In genomic region chr4:160928482-160928881, GRCh38 we compare ENCODE assay signal across 24 cellular contexts.
A peak's percentile ranks its signal among the peaks of the same experiment; 100 is the strongest.
DNase-seq lines count a peak whose midpoint lies in the region; ATAC-seq, FAIRE-seq and TF ChIP-seq lines count a peak whose summit lies in the region.
"Had no signal": no experiment of that assay in that cellular context is flagged by ENCODE, and none has a peak within 500 bp of the region (broad histone marks: within the 10 kb centered on the region; RNA-seq: fewer than 3 reads in every experiment).

No MANE protein-coding gene starts in this region.

- H2AK5ac ChIP-seq in mesendoderm (ENCODE audit: low read length), result no peak overlapping the region

- no peak overlapping the region for H3K56ac ChIP-seq in mesendoderm (ENCODE audit: low read length)

- H4K8ac ChIP-seq in mesendoderm (ENCODE audit: low read depth, low read length), result no peak overlapping the region

- H3K27me3 ChIP-seq in GM23338 (ENCODE audit: insufficient read depth) (no peaks in the 10 kb centered on the region), Karpas-422 (ENCODE audit: low read length) (no peaks in the 10 kb centered on the region), bronchial epithelial cell (ENCODE audit: control insufficient read depth, insufficient read depth, low read length) (no peaks in the 10 kb centered on the region), mesendoderm (ENCODE audit: insufficient read depth, low read length, poor library complexity) (no peaks in the 10 kb centered on the region)
- H3K27me3 ChIP-seq: BLaER1, Peyer's patch had no signal

- no peak overlapping the region for H3K4ac ChIP-seq in mesendoderm (ENCODE audit: low read depth, low read length)

- no peaks in the 10 kb centered on the region for H3K27me3 Mint-ChIP-seq in GM23338 (ENCODE audit: insufficient read depth, low read depth, poor library complexity)
- H3K27me3 Mint-ChIP-seq: CD4-positive, CD25-positive, alpha-beta regulatory T cell had no signal

- no CpG with 5 or more reads among the region's 3 CpGs for WGBS in mesendoderm (ENCODE audit: extremely low coverage, insufficient coverage, low lambda C conversion rate)

- peak overlapping the region; percentile 72; the same call in 1 of the 2 replicates for H2AFZ ChIP-seq in GM23338
- 0 out of 2 replicates have a peak overlapping the region, but pooled peaks have one; percentile 37 for H2AFZ ChIP-seq in Karpas-422 (ENCODE audit: low read length)
- H2AFZ ChIP-seq: GM23248 had no signal

- H4K20me1 ChIP-seq in GM23338 (replicated peaks; ENCODE audit: insufficient read depth) (no peaks in the 10 kb centered on the region), Karpas-422 (ENCODE audit: insufficient read depth, low read depth, low read length) (no peaks in the 10 kb centered on the region)
- H4K20me1 ChIP-seq: BLaER1 had no signal

- H2BK120ac ChIP-seq in mesendoderm (ENCODE audit: low read depth, low read length), result no peak overlapping the region

- no peak overlapping the region for H3K23ac ChIP-seq in mesendoderm (ENCODE audit: low read length)

- no peak overlapping the region for H3K4me3 Mint-ChIP-seq in GM23338
- H3K4me3 Mint-ChIP-seq: CD4-positive, CD25-positive, alpha-beta regulatory T cell had no signal

- H3K79me2 ChIP-seq in GM23338 (replicated peaks; ENCODE audit: insufficient read depth) (no peaks in the 10 kb centered on the region), Karpas-422 (ENCODE audit: low read length) (no peaks in the 10 kb centered on the region), mesendoderm (ENCODE audit: control insufficient read depth, insufficient read depth, low read length) (no peaks in the 10 kb centered on the region)

- no peaks in the 10 kb centered on the region for H3K79me1 ChIP-seq in mesendoderm (ENCODE audit: low read length)

- no peak overlapping the region for H3K18ac ChIP-seq in mesendoderm (ENCODE audit: low read length)

- no peaks in the 10 kb centered on the region for H3K4me1 Mint-ChIP-seq in GM23338
- H3K4me1 Mint-ChIP-seq: CD4-positive, CD25-positive, alpha-beta regulatory T cell had no signal

- H3K9me2 ChIP-seq in GM23338 (ENCODE audit: insufficient read depth), result no peaks in the 10 kb centered on the region
- H3K9me2 ChIP-seq in Karpas-422 (replicated peaks; ENCODE audit: insufficient read depth, low read length), result no peaks in the 10 kb centered on the region

- H3K27ac ChIP-seq in GM23338 (ENCODE audit: low read depth) (no peak overlapping the region), Karpas-422 (ENCODE audit: low read length) (no peak overlapping the region), mesendoderm (ENCODE audit: low read depth, low read length) (no peak overlapping the region)
- H3K27ac ChIP-seq: BLaER1, GM23248, HL-60, Peyer's patch had no signal

- DNase-seq in GM23338 (ENCODE audit: low spot score), result no peak
- DNase-seq in Karpas-422, result no peak
- peak; percentile 1 for DNase-seq in bronchial epithelial cell (ENCODE audit: low read depth)
- peak; percentile 8 for DNase-seq in mesendoderm
- no peak for DNase-seq in activated naive CD4-positive, alpha-beta T cell treated with anti-CD3 and anti-CD28 coated beads, Interleukin-2, amount 50 U/mL, for 16 hours
- DNase-seq in GDM1 (lab: John Stamatoyannopoulos, UW), result no peak
- DNase-seq in HTR-8/SVneo (ENCODE audit: insufficient read length, low spot score), result no peak
- DNase-seq: CD4-positive, CD25-positive, alpha-beta regulatory T cell; GM23248; MM.1S; NCI-H2029; NCI-H446 treated with DMSO at 0.1 percent for 48 hours; NCI-H526; NCI-H82; Peyer's patch; SHP77 treated with DMSO at 0.1 percent for 48 hours had no signal

- ATAC-seq in GM23338 (no peak), HG03565 (IDR thresholded peaks at IDR 0.05; ENCODE audit: unreplicated experiment) (no peak)
- ATAC-seq: GM12878, K562 had no signal

- H4K5ac ChIP-seq in mesendoderm (ENCODE audit: low read length), result no peak overlapping the region

- FAIRE-seq in bronchial epithelial cell (lab: Jason Lieb, UNC) (no peak), HTR-8/SVneo (lab: Jason Lieb, UNC) (no peak)
- FAIRE-seq: A204.1, D721Med, G401.6, GM12878, K562 had no signal

- H3K4me3 ChIP-seq in GM23338 (no peak overlapping the region), Karpas-422 (ENCODE audit: low read length) (no peak overlapping the region), bronchial epithelial cell (ENCODE audit: low read depth, low read length) (no peak overlapping the region), mesendoderm (ENCODE audit: low read length) (no peak overlapping the region)
- H3K4me3 ChIP-seq: BLaER1, GM12878, GM23248, K562, Peyer's patch had no signal

- H3K4me1 ChIP-seq in GM23338 (ENCODE audit: insufficient read depth), result no peaks in the 10 kb centered on the region
- no peaks in the 10 kb centered on the region for H3K4me1 ChIP-seq in Karpas-422 (ENCODE audit: low read length)
- no peaks in the 10 kb centered on the region for H3K4me1 ChIP-seq in mesendoderm (ENCODE audit: control insufficient read depth, low read depth, low read length)
- H3K4me1 ChIP-seq: BLaER1, Peyer's patch had no signal

- no peaks in the 10 kb centered on the region for H3K36me3 Mint-ChIP-seq in GM23338 (ENCODE audit: low read depth)
- H3K36me3 Mint-ChIP-seq: CD4-positive, CD25-positive, alpha-beta regulatory T cell had no signal

- TF ChIP-seq CTCF in GM23338 (conservative IDR thresholded peaks at IDR 0.05; ENCODE audit: low read depth in 2 of 2) (no peak), bronchial epithelial cell (IDR thresholded peaks at IDR 0.05; ENCODE audit: insufficient read depth, low read length, severe bottlenecking) (no peak)

- no peak overlapping the region for H3K9ac ChIP-seq in Karpas-422 (ENCODE audit: low read length)
- no peak overlapping the region for H3K9ac ChIP-seq in mesendoderm (ENCODE audit: low read length)
- H3K9ac ChIP-seq: BLaER1, GM23248 had no signal

- H3K27ac Mint-ChIP-seq in GM23338, result no peak overlapping the region
- H3K27ac Mint-ChIP-seq: CD4-positive, CD25-positive, alpha-beta regulatory T cell had no signal

- peaks cover 35% of the 10 kb centered on the region for H3K9me3 ChIP-seq in Karpas-422 (ENCODE audit: low read length)
- H3K9me3 ChIP-seq: BLaER1, Peyer's patch had no signal

- no peak overlapping the region for H2BK5ac ChIP-seq in mesendoderm (ENCODE audit: low read length)

- no peaks in the 10 kb centered on the region for H3K9me3 Mint-ChIP-seq in GM23338

- no peak overlapping the region for H3K4me2 ChIP-seq in GM23338
- no peak overlapping the region for H3K4me2 ChIP-seq in Karpas-422 (ENCODE audit: low read depth, low read length, poor library complexity, severe bottlenecking)
- no peak overlapping the region for H3K4me2 ChIP-seq in mesendoderm (ENCODE audit: low read length)
- H3K4me2 ChIP-seq: BLaER1 had no signal

- H3K36me3 ChIP-seq in GM23338 (ENCODE audit: insufficient read depth) (no peaks in the 10 kb centered on the region), Karpas-422 (ENCODE audit: insufficient read depth, low read length) (no peaks in the 10 kb centered on the region), bronchial epithelial cell (ENCODE audit: control insufficient read depth, insufficient read depth, low read length) (no peaks in the 10 kb centered on the region), mesendoderm (ENCODE audit: control insufficient read depth, insufficient read depth, low read length) (no peaks in the 10 kb centered on the region)
- H3K36me3 ChIP-seq: BLaER1, Peyer's patch had no signal

- H3F3A ChIP-seq in GM23338 (replicated peaks; ENCODE audit: low read depth), result no peaks in the 10 kb centered on the region

- no peak overlapping the region for H2BK15ac ChIP-seq in mesendoderm (replicated peaks; ENCODE audit: low read depth)

TF ChIP-seq in GM23338, 12 proteins besides CTCF, POLR2A, EP300 and RAD21 (continues in another document):
- no peak for TF ChIP-seq EZH2phosphoT487 (IDR thresholded peaks at IDR 0.05; ENCODE audit: unreplicated experiment)
- TF ChIP-seq ZNF114 (CRISPR knock-in tag; IDR thresholded peaks at IDR 0.05), result no peak
- TF ChIP-seq JUNB (IDR thresholded peaks at IDR 0.05; ENCODE audit: unreplicated experiment), result no peak
- no peak for TF ChIP-seq ZNF331 (CRISPR knock-in tag; IDR thresholded peaks at IDR 0.05; ENCODE audit: low read depth)
- TF ChIP-seq NANOG (IDR thresholded peaks at IDR 0.05; ENCODE audit: borderline replicate concordance), result no peak
- TF ChIP-seq ETS1 (IDR thresholded peaks at IDR 0.05), result no peak

Comparison
In these comparisons a context has a peak if more than half of its experiments do, and no peak if none do; other contexts are left out.
1. DNase-seq: peak in bronchial epithelial cell (single experiment) and mesendoderm (single experiment); none in GM23338 (single experiment), Karpas-422 (single experiment), activated naive CD4-positive, alpha-beta T cell treated with anti-CD3 and anti-CD28 coated beads, Interleukin-2, amount 50 U/mL, for 16 hours (single experiment), GDM1 (single experiment) and HTR-8/SVneo (single experiment).